ENCODE assay signal across 17 cellular contexts in genomic region chr3:134065252-134065651, GRCh38. TPM values are rescaled to one million over a fixed set of nuclear protein-coding genes. Genes with fewer than 3 reads are reported as not detected.
DNase-seq lines count a peak whose midpoint lies in the region; ATAC-seq, FAIRE-seq and TF ChIP-seq lines count a peak whose summit lies in the region.
"Had no signal": no experiment of that assay in that cellular context is flagged by ENCODE, and none has a peak within 500 bp of the region (broad histone marks: within the 10 kb centered on the region; RNA-seq: fewer than 3 reads in every experiment).

No MANE protein-coding gene starts in this region.

- H2BK20ac ChIP-seq in IMR-90 (ENCODE audit: low read depth, low read length) = no peak overlapping the region

- intact Hi-C loops in IMR-90 (cut with micrococcal nuclease) = no loop called here

- peaks cover 28% of the 10 kb centered on the region for H3K27me3 Mint-ChIP-seq in central memory CD8-positive, alpha-beta T cell

- peaks cover 8% of the 10 kb centered on the region for H3K4me1 ChIP-seq in IMR-90 (ENCODE audit: control insufficient read depth, insufficient read depth, low read length)
- peaks cover 9% of the 10 kb centered on the region for H3K4me1 ChIP-seq in parathyroid adenoma
- peaks cover 9 to 18% (median 13%) of the 10 kb centered on the region in 4 donors for H3K4me1 ChIP-seq in upper lobe of left lung
- H3K4me1 ChIP-seq: A549, BE2C had no signal

- H3K4me3 ChIP-seq in IMR-90 (ENCODE audit: insufficient read depth, low read depth, low read length) = no peak overlapping the region
- no peak overlapping the region for H3K4me3 ChIP-seq in parathyroid adenoma (ENCODE audit: low read depth, low read length)
- H3K4me3 ChIP-seq in upper lobe of left lung = no peak overlapping the region
- H3K4me3 ChIP-seq: A549, GM23248 had no signal

- no peak overlapping the region for H3K14ac ChIP-seq in IMR-90 (replicated peaks; ENCODE audit: low read depth, low read length)

- H3K4me2 ChIP-seq in IMR-90 (ENCODE audit: low read depth, low read length) (no peak overlapping the region), parathyroid adenoma (ENCODE audit: low read length) (no peak overlapping the region)
- H3K4me2 ChIP-seq: A549 had no signal

- no peak overlapping the region for H3K27ac Mint-ChIP-seq in central memory CD8-positive, alpha-beta T cell (ENCODE audit: low read depth)
- H3K27ac Mint-ChIP-seq: CD4-positive, alpha-beta memory T cell; IgD-negative memory B cell had no signal

- no peaks in the 10 kb centered on the region for H3K4me1 Mint-ChIP-seq in central memory CD8-positive, alpha-beta T cell
- H3K4me1 Mint-ChIP-seq: CD4-positive, alpha-beta memory T cell; IgD-negative memory B cell had no signal

- no peak for TF ChIP-seq EP300 in upper lobe of left lung (IDR thresholded peaks at IDR 0.05)

- TF ChIP-seq POLR2A in IMR-90 (IDR thresholded peaks at IDR 0.05; ENCODE audit: low read depth, low read length) (no peak), upper lobe of left lung (IDR thresholded peaks at IDR 0.05) (no peak)

- H4K91ac ChIP-seq in IMR-90 (ENCODE audit: insufficient read depth, low read depth, low read length) = no peak overlapping the region

- H4K20me1 ChIP-seq in IMR-90 (ENCODE audit: insufficient read depth, low read length) = no peaks in the 10 kb centered on the region

- no peaks in the 10 kb centered on the region for H3K79me2 ChIP-seq in parathyroid adenoma

- peaks cover 1% of the 10 kb centered on the region for H3K36me3 Mint-ChIP-seq in central memory CD8-positive, alpha-beta T cell (ENCODE audit: insufficient read depth)
- H3K36me3 Mint-ChIP-seq: CD4-positive, alpha-beta memory T cell; IgD-negative memory B cell had no signal

- no peak overlapping the region for H3K27ac ChIP-seq in IMR-90 (ENCODE audit: insufficient read depth, low read length)
- peak overlapping the region; percentile 54 for H3K27ac ChIP-seq in parathyroid adenoma
- peak overlapping the region in 3 of 4 donors; percentile 35 to 82 (median 68) for H3K27ac ChIP-seq in upper lobe of left lung
- H3K27ac ChIP-seq: A549, C4-2B, GM23248 had no signal

- POLR2A ChIA-PET in IMR-90 (lab: Charles Lee; ENCODE audit: unreplicated experiment) = no interaction called here

- no peak overlapping the region for H3K56ac ChIP-seq in IMR-90 (ENCODE audit: extremely low read depth, insufficient read depth, low read length)

- H3K9me3 Mint-ChIP-seq in central memory CD8-positive, alpha-beta T cell = no peaks in the 10 kb centered on the region
- H3K9me3 Mint-ChIP-seq: CD4-positive, alpha-beta memory T cell; IgD-negative memory B cell had no signal

- no peak overlapping the region for H3K4me3 Mint-ChIP-seq in central memory CD8-positive, alpha-beta T cell
- H3K4me3 Mint-ChIP-seq: CD4-positive, alpha-beta memory T cell; IgD-negative memory B cell had no signal

- H2BK15ac ChIP-seq in IMR-90 (ENCODE audit: low read depth, low read length) = peak overlapping the region; percentile 3; the same call in 1 of the 3 replicates

- H2AK9ac ChIP-seq in IMR-90 (replicated peaks; ENCODE audit: low read depth, low read length, poor library complexity) = no peak overlapping the region

- no peak overlapping the region for H3K18ac ChIP-seq in IMR-90 (ENCODE audit: low read depth, low read length)

- no peak overlapping the region for H2BK5ac ChIP-seq in IMR-90 (ENCODE audit: low read depth, low read length, poor library complexity, severe bottlenecking)

- H4K8ac ChIP-seq in IMR-90 (ENCODE audit: low read depth in 2 of 2, low read length in 2 of 2) = no peak overlapping the region

- no peak for DNase-seq in IMR-90
- DNase-seq in central memory CD8-positive, alpha-beta T cell (ENCODE audit: low spot score in 2 of 2) = no peak
- DNase-seq in upper lobe of left lung = no peak
- DNase-seq in D721Med (ENCODE audit: insufficient read length, low spot score) = no peak
- no peak for DNase-seq in COLO829 (ENCODE audit: low spot score)
- DNase-seq: BE2C; CD4-positive, alpha-beta memory T cell; COR-L47; GF-D8; GM23248; H7 had no signal

- in situ Hi-C loops in IMR-90 (cut with MboI; ENCODE audit: low sequenced_read_pairs) = no loop called here

- H2AFZ ChIP-seq in IMR-90 (replicated peaks; ENCODE audit: low read length, poor library complexity) (no peak overlapping the region), parathyroid adenoma (no peak overlapping the region)
- H2AFZ ChIP-seq: GM23248 had no signal

- CTCF ChIA-PET in IMR-90 (lab: Yijun Ruan, JAX) = no interaction called here

- H3K9me3 ChIP-seq in IMR-90 (ENCODE audit: control insufficient read depth, insufficient read depth, low read length) (no peaks in the 10 kb centered on the region), parathyroid adenoma (ENCODE audit: control insufficient read depth, low read length) (no peaks in the 10 kb centered on the region), upper lobe of left lung (no peaks in the 10 kb centered on the region)
- H3K9me3 ChIP-seq: A549, BE2C had no signal

- peaks cover 1% of the 10 kb centered on the region; the same call in 1 of the 2 replicates for H3K27me3 ChIP-seq in IMR-90 (ENCODE audit: control insufficient read depth, insufficient read depth, low read length)
- no peaks in the 10 kb centered on the region for H3K27me3 ChIP-seq in parathyroid adenoma (ENCODE audit: control insufficient read depth, insufficient read depth, low read length)
- no peaks in the 10 kb centered on the region for H3K27me3 ChIP-seq in upper lobe of left lung
- H3K27me3 ChIP-seq: BE2C had no signal

- no peak for TF ChIP-seq CTCF in IMR-90 (conservative IDR thresholded peaks at IDR 0.05; ENCODE audit: low read depth, low read length)
- no peak for TF ChIP-seq CTCF in parathyroid adenoma (IDR thresholded peaks at IDR 0.05)
- no peak for TF ChIP-seq CTCF in upper lobe of left lung (IDR thresholded peaks at IDR 0.05)
- TF ChIP-seq CTCF in D721Med (IDR thresholded peaks at IDR 0.05; ENCODE audit: insufficient read depth, missing control alignments) = no peak

- no peak for FAIRE-seq in D721Med (lab: Jason Lieb, UNC)
- FAIRE-seq: A549 had no signal

- dilution Hi-C loops in IMR-90 (cut with HindIII; ENCODE audit: low sequenced_read_pairs, unreplicated experiment) = no loop called here

- BruUV-seq in IMR-90 (replicated peaks; lab: Mats Ljungman, UMichigan) = no TSS peak

- ATAC-seq in IMR-90 (ENCODE audit: low read depth) = no peak
- ATAC-seq in central memory CD8-positive, alpha-beta T cell (replicated peaks; ENCODE audit: extremely low read depth, poor library complexity, severe bottlenecking) = peak; percentile 6
- ATAC-seq in upper lobe of left lung (ENCODE audit: low FRiP score in 2 of 2) = no peak
- no peak for ATAC-seq in HG03045 (IDR thresholded peaks at IDR 0.05; ENCODE audit: unreplicated experiment)
- ATAC-seq: A549 had no signal

- no peaks in the 10 kb centered on the region for H3K79me1 ChIP-seq in IMR-90 (ENCODE audit: low read depth in 1 of 2, low read length in 2 of 2)

- H3K36me3 ChIP-seq in IMR-90 (ENCODE audit: control insufficient read depth, insufficient read depth, low read length) (no peaks in the 10 kb centered on the region), parathyroid adenoma (ENCODE audit: control insufficient read depth, insufficient read depth, low read length) (no peaks in the 10 kb centered on the region), upper lobe of left lung (no peaks in the 10 kb centered on the region)
- H3K36me3 ChIP-seq: BE2C had no signal

- no peak overlapping the region for H2BK120ac ChIP-seq in IMR-90 (ENCODE audit: low read depth, low read length)

- H3K9ac ChIP-seq in IMR-90 (ENCODE audit: low read depth, low read length) = no peak overlapping the region
- no peak overlapping the region for H3K9ac ChIP-seq in parathyroid adenoma
- H3K9ac ChIP-seq: GM23248 had no signal

- no peak overlapping the region; the same call in 1 of the 2 replicates for H3K4ac ChIP-seq in IMR-90 (ENCODE audit: low read depth, low read length)

- TF ChIP-seq RAD21 in IMR-90 (IDR thresholded peaks at IDR 0.05; ENCODE audit: low read length) = no peak

- H4K5ac ChIP-seq in IMR-90 (ENCODE audit: low read depth, low read length) = no peak overlapping the region

- no peak overlapping the region for H3K23ac ChIP-seq in IMR-90 (ENCODE audit: low read depth, low read length)

- WGBS in IMR-90 (ENCODE audit: extremely low coverage in 2 of 2, insufficient read length in 1 of 2), 2 experiments = no CpG with 5 or more reads among the region's 2 CpGs
- WGBS in upper lobe of left lung, 2 donors = 74 to 84% methylated on average over 2 of the region's 2 CpGs

- H2AK5ac ChIP-seq in IMR-90 (ENCODE audit: low read depth, low read length) = no peak overlapping the region

- 0 out of 2 replicates have a peak, but pooled peaks cover 6% of the 10 kb centered on the region for H3K9me1 ChIP-seq in IMR-90 (ENCODE audit: insufficient read depth, low read length)

TF ChIP-seq in IMR-90, 13 proteins besides CTCF, POLR2A, EP300 and RAD21 (continues in another document):
- TF ChIP-seq ELK1 (IDR thresholded peaks at IDR 0.05; ENCODE audit: borderline replicate concordance, low read depth, low read length) = no peak
- no peak for TF ChIP-seq MAZ (IDR thresholded peaks at IDR 0.05; ENCODE audit: borderline replicate concordance, low read depth, low read length)
- no peak for TF ChIP-seq BHLHE40 (IDR thresholded peaks at IDR 0.05; ENCODE audit: low read depth, low read length)
- no peak for TF ChIP-seq USF2 (IDR thresholded peaks at IDR 0.05; ENCODE audit: low read depth, low read length)
- TF ChIP-seq SMC3 (IDR thresholded peaks at IDR 0.05; ENCODE audit: low read depth, low read length) = no peak
- no peak for TF ChIP-seq CHD1 (IDR thresholded peaks at IDR 0.05; ENCODE audit: low read depth, low read length)

RNA-seq across cellular contexts. Expression of gene SLCO2A1, which starts 35.5 kb away (rescaled TPM):
- total RNA-seq in IMR-90 (2012; rRNA removed) = under 0.01 TPM in 2 replicates
- 1.2 and 1.5 TPM in 2 replicates for polyA plus RNA-seq in IMR-90 (2012; rRNA removed)
- 0.26 and 1.0 TPM in 2 replicates for polyA plus RNA-seq in IMR-90 (2012; cell fraction: cytosol; rRNA removed)
- 1.7 TPM in 2 replicates for polyA plus RNA-seq in IMR-90 (2012; cell fraction: nucleus; rRNA removed; ENCODE audit: low replicate concordance)
- total RNA-seq in upper lobe of left lung = 100 to 1,000 TPM in 5 of 6 donors, 10 to 100 TPM in 1; 56.2 to 308 (median 133) TPM
- total RNA-seq: CD4-positive, alpha-beta memory T cell; HT-29 had no signal
- polyA plus RNA-seq: CD4-positive, alpha-beta memory T cell; IgD-negative memory B cell had no signal

Comparison
In these comparisons a context has a peak if more than half of its experiments do, and no peak if none do; other contexts are left out.
1. RNA of gene SLCO2A1, which starts 35.5 kb away (total RNA-seq): 56.2 to 308 TPM in upper lobe of left lung; under 0.01 TPM in IMR-90; every median in the first group is over 10 times any median in the second.